8 cellular contexts compared by ENCODE assay signal in the genomic region with DNA sequence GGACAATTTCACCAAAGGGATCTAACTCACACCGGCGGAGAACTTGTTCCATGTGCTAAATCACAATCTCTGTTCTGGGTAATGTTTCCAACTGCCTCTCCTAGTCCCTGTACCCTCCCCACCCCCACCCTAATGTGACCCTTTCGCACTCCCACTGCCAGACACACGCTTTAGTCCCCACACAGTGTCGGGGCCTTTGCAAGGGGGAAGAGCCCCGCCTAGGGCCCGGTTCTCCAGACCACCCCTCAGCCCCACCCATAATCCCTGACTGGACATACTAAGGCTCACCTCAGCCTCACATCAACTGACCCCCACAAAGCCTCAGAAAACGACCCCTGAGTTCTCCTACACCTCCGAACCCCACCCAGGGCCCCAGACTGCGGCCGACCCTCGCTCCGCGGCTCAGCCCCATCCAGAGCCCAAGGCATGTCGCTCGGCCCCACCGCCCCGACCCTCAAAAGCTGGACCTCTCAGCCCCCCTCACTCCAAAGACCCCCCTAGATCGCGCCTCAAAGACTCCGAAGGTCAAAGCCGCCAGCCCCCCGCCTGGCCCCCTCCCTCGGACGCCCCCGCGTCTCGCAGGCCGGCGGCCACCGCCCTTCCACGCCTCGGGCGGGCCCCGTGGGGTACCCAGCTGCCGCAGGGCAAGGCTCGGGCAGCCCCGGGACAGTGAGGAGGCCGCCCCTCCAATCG.
DNase-seq lines count a peak whose midpoint lies in the region; ATAC-seq and TF ChIP-seq lines count a peak whose summit lies in the region.

No MANE protein-coding gene starts in this region.

- ATAC-seq in HG02840 (IDR thresholded peaks at IDR 0.05; ENCODE audit: low FRiP score, unreplicated experiment) (peak; percentile 34), RWPE2 (ENCODE audit: low read depth) (no peak), left lung (peak; percentile 1)
- ATAC-seq in central memory CD8-positive, alpha-beta T cell (replicated peaks; ENCODE audit: extremely low read depth, poor library complexity, severe bottlenecking): peak; percentile 11

- H3K27me3 ChIP-seq in RWPE2 (ENCODE audit: insufficient read depth, poor library complexity, severe bottlenecking) (no peaks in the 10 kb centered on the region), left lung (no peaks in the 10 kb centered on the region), subcutaneous abdominal adipose tissue (ENCODE audit: control insufficient read depth in 5 of 5, insufficient read depth in 4 of 5, low read length in 5 of 5) (peaks cover 0 to 3% (median 0%) of the 10 kb centered on the region in 5 donors)

- peak; percentile 12 for DNase-seq in activated naive CD4-positive, alpha-beta T cell treated with anti-CD3 and anti-CD28 coated beads for 36 hours
- no peak for DNase-seq in activated naive CD4-positive, alpha-beta T cell treated with Interleukin-2 at 50 U/mL for 16 hours
- DNase-seq in RWPE2 (ENCODE audit: low spot score): no peak
- no peak for DNase-seq in central memory CD8-positive, alpha-beta T cell (ENCODE audit: low spot score in 2 of 2)
- no peak for DNase-seq in left lung
- DNase-seq in HT-29 (ENCODE audit: low spot score): no peak

- H3K9ac ChIP-seq in subcutaneous abdominal adipose tissue (ENCODE audit: low read length in 5 of 5): peak overlapping the region; percentile 49 to 99 (median 97)

- H3K27ac ChIP-seq in RWPE2 (ENCODE audit: poor library complexity, severe bottlenecking): peak overlapping the region; percentile 93
- H3K27ac ChIP-seq in left lung: peak overlapping the region; percentile 94 to 96
- H3K27ac ChIP-seq in subcutaneous abdominal adipose tissue (ENCODE audit: low read depth, low read length): peak overlapping the region; percentile 88

- CTCF ChIA-PET in activated naive CD4-positive, alpha-beta T cell treated with anti-CD3 and anti-CD28 coated beads for 36 hours (lab: Charles Lee): interaction anchor here (1.1 to 1.6 kb wide), 2 partner anchors 264 to 667 kb away, joined by 3 to 6 read pairs; no protein-coding TSS in a partner anchor

- H3K4me1 Mint-ChIP-seq in activated naive CD4-positive, alpha-beta T cell treated with anti-CD3 and anti-CD28 coated beads for 36 hours (ENCODE audit: low read depth): peaks cover 29% of the 10 kb centered on the region
- H3K4me1 Mint-ChIP-seq in central memory CD8-positive, alpha-beta T cell: peaks cover 26% of the 10 kb centered on the region

- peak overlapping the region; percentile 60 for H3K4me3 ChIP-seq in RWPE2 (ENCODE audit: severe bottlenecking)
- H3K4me3 ChIP-seq in left lung: peak overlapping the region; percentile 74 to 82
- peak overlapping the region; percentile 85 to 92 (median 89) for H3K4me3 ChIP-seq in subcutaneous abdominal adipose tissue (ENCODE audit: low read depth in 1 of 5, low read length in 5 of 5)

- intact Hi-C loops in activated naive CD4-positive, alpha-beta T cell treated with anti-CD3 and anti-CD28 coated beads for 36 hours (cut with micrococcal nuclease): loop anchor here (1.0 to 5.0 kb wide), 11 partner anchors 45 to 575 kb away; a partner anchor contains a TSS
- intact Hi-C loops in left lung (cut with DNase I): no loop called here

- H3K9me3 ChIP-seq in RWPE2 (ENCODE audit: severe bottlenecking): no peaks in the 10 kb centered on the region
- no peaks in the 10 kb centered on the region for H3K9me3 ChIP-seq in left lung
- no peaks in the 10 kb centered on the region for H3K9me3 ChIP-seq in subcutaneous abdominal adipose tissue (ENCODE audit: control insufficient read depth in 5 of 5, low read length in 5 of 5)

- peaks cover 22% of the 10 kb centered on the region for H3K36me3 ChIP-seq in RWPE2 (ENCODE audit: low read depth)
- peaks cover 0 to 14% of the 10 kb centered on the region in 2 donors for H3K36me3 ChIP-seq in left lung
- peaks cover 0 to 4% (median 0%) of the 10 kb centered on the region in 5 donors for H3K36me3 ChIP-seq in subcutaneous abdominal adipose tissue (ENCODE audit: control insufficient read depth in 5 of 5, insufficient read depth in 5 of 5, low read length in 5 of 5)

- TF ChIP-seq CTCF in RWPE2 (IDR thresholded peaks at IDR 0.05; ENCODE audit: poor library complexity, severe bottlenecking): no peak
- no peak for TF ChIP-seq CTCF in left lung (IDR thresholded peaks at IDR 0.05)

- peak overlapping the region; percentile 76 for H3K27ac Mint-ChIP-seq in activated naive CD4-positive, alpha-beta T cell treated with anti-CD3 and anti-CD28 coated beads for 36 hours
- H3K27ac Mint-ChIP-seq in central memory CD8-positive, alpha-beta T cell (ENCODE audit: low read depth): peak overlapping the region; percentile 91

- H3K27me3 Mint-ChIP-seq in activated naive CD4-positive, alpha-beta T cell treated with anti-CD3 and anti-CD28 coated beads for 36 hours (ENCODE audit: low read depth): no peaks in the 10 kb centered on the region
- no peaks in the 10 kb centered on the region for H3K27me3 Mint-ChIP-seq in central memory CD8-positive, alpha-beta T cell

- peaks cover 10% of the 10 kb centered on the region for H3K36me3 Mint-ChIP-seq in activated naive CD4-positive, alpha-beta T cell treated with anti-CD3 and anti-CD28 coated beads for 36 hours (ENCODE audit: low read depth)
- H3K36me3 Mint-ChIP-seq in central memory CD8-positive, alpha-beta T cell (ENCODE audit: insufficient read depth): peaks cover 12% of the 10 kb centered on the region

- H3K4me1 ChIP-seq in RWPE2 (ENCODE audit: insufficient read depth, poor library complexity, severe bottlenecking) (peaks cover 28% of the 10 kb centered on the region), left lung (peaks cover 15 to 36% of the 10 kb centered on the region in 2 donors), subcutaneous abdominal adipose tissue (ENCODE audit: control insufficient read depth in 5 of 5, insufficient read depth in 5 of 5, low read length in 5 of 5) (peaks cover 10 to 41% (median 33%) of the 10 kb centered on the region in 5 donors)

- peak overlapping the region; percentile 94 for H3K4me3 Mint-ChIP-seq in activated naive CD4-positive, alpha-beta T cell treated with anti-CD3 and anti-CD28 coated beads for 36 hours
- H3K4me3 Mint-ChIP-seq in central memory CD8-positive, alpha-beta T cell: peak overlapping the region; percentile 90

- no peaks in the 10 kb centered on the region for H3K9me3 Mint-ChIP-seq in activated naive CD4-positive, alpha-beta T cell treated with anti-CD3 and anti-CD28 coated beads for 36 hours
- no peaks in the 10 kb centered on the region for H3K9me3 Mint-ChIP-seq in central memory CD8-positive, alpha-beta T cell
